18 cellular contexts compared by ENCODE assay signal in genomic region chr12:116148844-116149243, GRCh38.
DNase-seq lines count a peak whose midpoint lies in the region; ATAC-seq and TF ChIP-seq lines count a peak whose summit lies in the region.
"Had no signal": no experiment of that assay in that cellular context is flagged by ENCODE, and none has a peak within 500 bp of the region (broad histone marks: within the 10 kb centered on the region; RNA-seq: fewer than 3 reads in every experiment).

No MANE protein-coding gene starts in this region.

- H3K27ac Mint-ChIP-seq in T-helper 17 cell, result no peak overlapping the region
- peak overlapping the region; percentile 2 for H3K27ac Mint-ChIP-seq in memory B cell
- H3K27ac Mint-ChIP-seq: HFFc6, nephron, progenitor cell of endocrine pancreas had no signal

- H3K4me1 Mint-ChIP-seq in T-helper 17 cell, result peaks cover 43% of the 10 kb centered on the region
- H3K4me1 Mint-ChIP-seq in memory B cell, result peaks cover 43% of the 10 kb centered on the region

- H3K36me3 ChIP-seq in right atrium auricular region, result no peaks in the 10 kb centered on the region
- H3K36me3 ChIP-seq in thoracic aorta, result no peaks in the 10 kb centered on the region
- H3K36me3 ChIP-seq: lower lobe of right lung had no signal

- H3K4me3 Mint-ChIP-seq in T-helper 17 cell (no peak overlapping the region), memory B cell (no peak overlapping the region)
- H3K4me3 Mint-ChIP-seq: HFFc6, nephron had no signal

- H3K9me3 Mint-ChIP-seq in memory B cell, result no peaks in the 10 kb centered on the region
- H3K9me3 Mint-ChIP-seq: HFFc6, nephron had no signal

- H3K27me3 Mint-ChIP-seq in T-helper 17 cell, result no peaks in the 10 kb centered on the region
- no peaks in the 10 kb centered on the region for H3K27me3 Mint-ChIP-seq in memory B cell
- H3K27me3 Mint-ChIP-seq: progenitor cell of endocrine pancreas had no signal

- intact Hi-C loops in Right ventricle myocardium superior (cut with DNase I), result no loop called here

- peaks cover 0 to 57% of the 10 kb centered on the region in 2 donors for H3K4me1 ChIP-seq in right atrium auricular region
- H3K4me1 ChIP-seq in thoracic aorta (ENCODE audit: control insufficient read depth in 1 of 2, low read depth in 2 of 2), result peaks cover 38 to 78% of the 10 kb centered on the region in 2 donors

- DNase-seq in Right ventricle myocardium superior, result no peak
- no peak for DNase-seq in right atrium auricular region (ENCODE audit: low spot score)
- DNase-seq in T-helper 17 cell, result no peak
- DNase-seq in memory B cell (ENCODE audit: low spot score in 2 of 2), result no peak
- no peak for DNase-seq in thoracic aorta (ENCODE audit: low spot score)
- DNase-seq in NCI-H774 (lab: John Stamatoyannopoulos, UW), result no peak
- no peak for DNase-seq in globus pallidus (ENCODE audit: low spot score)
- no peak for DNase-seq in cerebellar nuclear complex (lab: John Stamatoyannopoulos, UW)
- DNase-seq: activated effector memory CD4-positive, alpha-beta T cell treated with Interleukin-2 at 50 U/mL for 16 hours; cortex of kidney; erythroblast; HFFc6; lower lobe of right lung; NCI-H1436; NCI-H2227 treated with DMSO at 0.1 percent for 48 hours had no signal

- no peaks in the 10 kb centered on the region for H3K36me3 Mint-ChIP-seq in T-helper 17 cell (ENCODE audit: low read depth)
- H3K36me3 Mint-ChIP-seq in memory B cell, result no peaks in the 10 kb centered on the region

- H3K4me3 ChIP-seq in right atrium auricular region (no peak overlapping the region), thoracic aorta (no peak overlapping the region)
- H3K4me3 ChIP-seq: lower lobe of right lung had no signal

- no peak for TF ChIP-seq CTCF in right atrium auricular region (IDR thresholded peaks at IDR 0.05)
- TF ChIP-seq CTCF in thoracic aorta (IDR thresholded peaks at IDR 0.05), result no peak

- peak; percentile 42 for ATAC-seq in Right ventricle myocardium superior (ENCODE audit: poor library complexity)
- ATAC-seq in T-helper 17 cell, result peak; percentile 42
- ATAC-seq in memory B cell (ENCODE audit: low read depth), result peak; percentile 43
- ATAC-seq in thoracic aorta (ENCODE audit: insufficient number of reproducible peaks, low FRiP score, low read depth), result no peak

- H3K27ac ChIP-seq in right atrium auricular region, result no peak overlapping the region
- peak overlapping the region; percentile 26 to 47 for H3K27ac ChIP-seq in thoracic aorta
- H3K27ac ChIP-seq: lower lobe of right lung, RWPE1 had no signal

- H3K27me3 ChIP-seq in right atrium auricular region (no peaks in the 10 kb centered on the region), thoracic aorta (replicated peaks; ENCODE audit: insufficient read depth) (no peaks in the 10 kb centered on the region)

- H3K9me3 ChIP-seq in right atrium auricular region (no peaks in the 10 kb centered on the region), T-helper 17 cell (ENCODE audit: control insufficient read depth, low read length, poor library complexity, severe bottlenecking) (no peaks in the 10 kb centered on the region), thoracic aorta (no peaks in the 10 kb centered on the region)
- H3K9me3 ChIP-seq: lower lobe of right lung had no signal

Comparison
In these comparisons a context has a peak if more than half of its experiments do, and no peak if none do; other contexts are left out.
1. H3K27ac ChIP-seq: peak in thoracic aorta (2 of 2); none in right atrium auricular region (0 of 2).